Comparison of ENCODE assay signal across 16 cellular contexts in the genomic region with DNA sequence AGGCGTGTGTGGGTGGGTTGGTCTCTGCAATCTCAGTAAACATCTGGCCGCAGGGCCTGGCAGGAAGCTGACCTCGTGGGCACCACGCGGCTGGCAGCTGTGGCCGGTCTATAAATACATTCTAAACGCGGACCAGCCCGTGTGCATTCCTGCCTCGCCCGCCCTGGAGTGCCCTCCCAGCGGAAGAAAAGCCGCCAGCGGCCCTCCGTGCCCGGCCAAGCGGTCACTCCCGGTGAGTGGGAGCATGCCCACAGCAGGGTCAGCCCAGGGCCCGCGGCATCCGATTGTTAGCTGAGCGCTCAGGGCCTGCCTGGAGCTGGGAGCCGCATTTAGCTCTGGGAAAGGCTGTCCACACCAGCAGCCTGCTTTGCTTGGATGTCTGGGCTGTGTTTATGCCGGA. TPM values are rescaled to one million over a fixed set of nuclear protein-coding genes. Genes with fewer than 3 reads are reported as not detected.
DNase-seq lines count a peak whose midpoint lies in the region; ATAC-seq and TF ChIP-seq lines count a peak whose summit lies in the region.
"Had no signal": no experiment of that assay in that cellular context is flagged by ENCODE, and none has a peak within 500 bp of the region (broad histone marks: within the 10 kb centered on the region; RNA-seq: fewer than 3 reads in every experiment).

No MANE protein-coding gene starts in this region.

- peaks cover 2% of the 10 kb centered on the region for H3K4me1 ChIP-seq in osteoblast (ENCODE audit: insufficient read depth, low read length)

- H3K27me3 ChIP-seq in osteoblast (ENCODE audit: insufficient read depth, low read length): no peaks in the 10 kb centered on the region
- H3K27me3 ChIP-seq: hepatocyte had no signal

- no peaks in the 10 kb centered on the region for H3K36me3 ChIP-seq in osteoblast (ENCODE audit: insufficient read depth, low read length)

- TF ChIP-seq CTCF in osteoblast (IDR thresholded peaks at IDR 0.05; ENCODE audit: extremely low read depth, low read depth, low read length): no peak

- no peak overlapping the region for H2AFZ ChIP-seq in osteoblast (ENCODE audit: low read length)
- H2AFZ ChIP-seq: hepatocyte had no signal

- no peaks in the 10 kb centered on the region for H3K9me3 ChIP-seq in osteoblast (ENCODE audit: low read depth, low read length)

- H3K4me2 ChIP-seq in osteoblast (ENCODE audit: insufficient read depth, low read length): no peak overlapping the region
- H3K4me2 ChIP-seq: hepatocyte had no signal

- no peak for ATAC-seq in HG03432 (IDR thresholded peaks at IDR 0.05; ENCODE audit: unreplicated experiment)
- ATAC-seq: naive thymus-derived CD4-positive, alpha-beta T cell had no signal

- H3K27ac ChIP-seq in osteoblast (ENCODE audit: low read depth, low read length): no peak overlapping the region
- H3K27ac ChIP-seq: epithelial cell of prostate, hepatocyte had no signal

- peaks cover 24% of the 10 kb centered on the region for H3K79me2 ChIP-seq in osteoblast (ENCODE audit: insufficient read depth, low read length)
- H3K79me2 ChIP-seq: hepatocyte had no signal

- H4K20me1 ChIP-seq in osteoblast (ENCODE audit: insufficient read depth, low read length): peaks cover 47% of the 10 kb centered on the region

- no peak overlapping the region for H3K4me3 ChIP-seq in osteoblast (ENCODE audit: insufficient read depth, low read length)
- H3K4me3 ChIP-seq: hepatocyte had no signal

- DNase-seq in AG08395 (ENCODE audit: low spot score): peak; percentile 49
- peak; percentile 88 for DNase-seq in RPMI7951 (ENCODE audit: low read depth)
- DNase-seq in globus pallidus (ENCODE audit: low spot score): peak; percentile 38
- peak; percentile 96 for DNase-seq in osteoblast (ENCODE audit: insufficient read length, low spot score, missing footprints)
- no peak for DNase-seq in activated CD8-positive, alpha-beta memory T cell treated with anti-CD3 and anti-CD28 coated beads for 24 hours
- no peak for DNase-seq in stimulated activated CD4-positive, alpha-beta T cell treated with anti-CD3 and anti-CD28 coated beads, Interleukin-2, amount 100 ng/mL, for 24 hours
- DNase-seq in activated T-cell treated with anti-CD3 and anti-CD28 coated beads, Interleukin-2, amount 50 U/mL, for 48 hours: no peak
- DNase-seq: ACHN; Calu3; naive thymus-derived CD4-positive, alpha-beta T cell; NCI-H2081 treated with DMSO at 0.1 percent for 48 hours; stimulated activated CD4-positive, alpha-beta T cell treated with anti-CD3 and anti-CD28 coated beads, Interleukin-4, amount 100 ng/mL, for 4 hours; trophoblast cell had no signal

RNA-seq across cellular contexts. Expression of gene ZNF469, which starts 10.3 kb away (rescaled TPM):
- total RNA-seq in RPMI7951 (2014; rRNA removed; shearing (Covaris generic)): 0.12 and 0.39 TPM in 2 replicates
- total RNA-seq in osteoblast: 5.3 and 8.3 TPM in 2 replicates

Comparison
In these comparisons a context has a peak if more than half of its experiments do, and no peak if none do; other contexts are left out.
1. DNase-seq: peak in AG08395 (single experiment), RPMI7951 (single experiment), globus pallidus (single experiment) and osteoblast (single experiment); none in activated CD8-positive, alpha-beta memory T cell treated with anti-CD3 and anti-CD28 coated beads for 24 hours (single experiment), stimulated activated CD4-positive, alpha-beta T cell treated with anti-CD3 and anti-CD28 coated beads, Interleukin-2, amount 100 ng/mL, for 24 hours (0 of 2) and activated T-cell treated with anti-CD3 and anti-CD28 coated beads, Interleukin-2, amount 50 U/mL, for 48 hours (0 of 2).